In genomic region chr11:46562527-46562926, GRCh38 we compare ENCODE assay signal across 1 cellular context.
TF ChIP-seq lines count a peak whose summit lies in the region.

No MANE protein-coding gene starts in this region.

TF ChIP-seq in K562, 482 proteins besides CTCF, POLR2A, EP300 and RAD21:
- TF ChIP-seq HNRNPUL1 (IDR thresholded peaks at IDR 0.05; ENCODE audit: low read length) (no peak), PRDM10 (IDR thresholded peaks at IDR 0.05; ENCODE audit: partially characterized antibody) (peak; percentile 60), ZNF395 (CRISPR knock-in tag; IDR thresholded peaks at IDR 0.05) (no peak)
